In the genomic region with DNA sequence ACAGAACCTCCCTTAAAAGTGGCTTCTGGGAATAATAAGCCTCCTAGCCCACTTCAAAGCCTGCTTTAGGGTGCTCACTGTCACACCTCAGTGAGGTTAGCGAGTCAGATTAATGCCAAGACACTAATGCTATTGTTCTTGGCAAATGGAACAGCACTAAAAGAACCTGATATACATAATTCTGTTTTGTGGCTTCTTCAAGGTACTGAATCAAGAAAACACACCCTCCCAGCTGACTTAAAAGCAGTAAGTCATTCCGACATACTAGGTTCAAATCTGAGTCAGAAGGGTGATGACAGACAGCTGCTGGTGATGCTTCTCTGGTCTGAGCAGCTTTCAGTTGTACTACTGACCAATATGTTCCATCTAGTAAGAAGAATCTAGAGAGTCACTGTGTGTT, we compare ENCODE assay signal across 9 cellular contexts.
DNase-seq lines count a peak whose midpoint lies in the region; ATAC-seq and FAIRE-seq lines count a peak whose summit lies in the region.
"Had no signal": no experiment of that assay in that cellular context is flagged by ENCODE, and none has a peak within 500 bp of the region (broad histone marks: within the 10 kb centered on the region; RNA-seq: fewer than 3 reads in every experiment).

No MANE protein-coding gene starts in this region.

- peaks cover 24% of the 10 kb centered on the region for H3K4me1 Mint-ChIP-seq in activated naive CD8-positive, alpha-beta T cell treated with anti-CD3 and anti-CD28 coated beads for 36 hours

- peaks cover 3% of the 10 kb centered on the region for H3K9me3 Mint-ChIP-seq in activated naive CD8-positive, alpha-beta T cell treated with anti-CD3 and anti-CD28 coated beads for 36 hours

- H3K27ac Mint-ChIP-seq in activated naive CD8-positive, alpha-beta T cell treated with anti-CD3 and anti-CD28 coated beads for 36 hours = no peak overlapping the region

- no peak overlapping the region for H3K4me3 Mint-ChIP-seq in activated naive CD8-positive, alpha-beta T cell treated with anti-CD3 and anti-CD28 coated beads for 36 hours

- DNase-seq in stimulated activated CD4-positive, alpha-beta T cell treated with anti-CD3 and anti-CD28 coated beads, Interleukin-15, amount 100 ng/mL, for 48 hours (ENCODE audit: low read depth in 2 of 2) = peak; percentile 24 to 41
- no peak for DNase-seq in stimulated activated CD4-positive, alpha-beta T cell treated with anti-CD3 and anti-CD28 coated beads, Interleukin-12 subunit alpha, Interleukin-12 subunit beta, amount 100 ng/mL, for 4 hours
- peak; percentile 36 for DNase-seq in activated naive CD8-positive, alpha-beta T cell treated with anti-CD3 and anti-CD28 coated beads for 36 hours
- peak; percentile 11 for DNase-seq in urothelium cell line (ENCODE audit: low spot score)
- no peak for DNase-seq in NCI-H748 treated with DMSO at 0.1 percent for 48 hours (lab: John Stamatoyannopoulos, UW)
- DNase-seq in HuH-7 (ENCODE audit: low spot score) = no peak
- no peak for DNase-seq in NCI-H345 treated with DMSO at 0.1 percent for 48 hours (lab: John Stamatoyannopoulos, UW; ENCODE audit: unreplicated experiment)
- DNase-seq: right cardiac atrium had no signal

- H3K36me3 Mint-ChIP-seq in activated naive CD8-positive, alpha-beta T cell treated with anti-CD3 and anti-CD28 coated beads for 36 hours = peaks cover 37% of the 10 kb centered on the region

- no peaks in the 10 kb centered on the region for H3K27me3 Mint-ChIP-seq in activated naive CD8-positive, alpha-beta T cell treated with anti-CD3 and anti-CD28 coated beads for 36 hours

- ATAC-seq in HG02943 (IDR thresholded peaks at IDR 0.05; ENCODE audit: low read depth, unreplicated experiment) = peak; percentile 93
- ATAC-seq: right cardiac atrium had no signal

- FAIRE-seq in urothelium cell line (lab: Jason Lieb, UNC) = no peak

Comparison
In these comparisons a context has a peak if more than half of its experiments do, and no peak if none do; other contexts are left out.
1. DNase-seq: peak in stimulated activated CD4-positive, alpha-beta T cell treated with anti-CD3 and anti-CD28 coated beads, Interleukin-15, amount 100 ng/mL, for 48 hours (2 of 2), activated naive CD8-positive, alpha-beta T cell treated with anti-CD3 and anti-CD28 coated beads for 36 hours (single experiment) and urothelium cell line (single experiment); none in stimulated activated CD4-positive, alpha-beta T cell treated with anti-CD3 and anti-CD28 coated beads, Interleukin-12 subunit alpha, Interleukin-12 subunit beta, amount 100 ng/mL, for 4 hours (single experiment), NCI-H748 treated with DMSO at 0.1 percent for 48 hours (single experiment), HuH-7 (single experiment) and NCI-H345 treated with DMSO at 0.1 percent for 48 hours (single experiment).